In genomic region chr15:92949604-92950249, GRCh38 we compare ENCODE assay signal across 10 cellular contexts. TPM values are rescaled to one million over a fixed set of nuclear protein-coding genes. Genes with fewer than 3 reads are reported as not detected.
A peak's percentile ranks its signal among the peaks of the same experiment; 100 is the strongest.
DNase-seq lines count a peak whose midpoint lies in the region; ATAC-seq and TF ChIP-seq lines count a peak whose summit lies in the region.
"Had no signal": no experiment of that assay in that cellular context is flagged by ENCODE, and none has a peak within 500 bp of the region (broad histone marks: within the 10 kb centered on the region; RNA-seq: fewer than 3 reads in every experiment).

No MANE protein-coding gene starts in this region.

- H3K4me1 Mint-ChIP-seq in stimulated activated memory B cell treated with anti-CD40 and anti-IgM and Interleukin-4, amounts not matched to agents 10 μg/mL and 1 μg/mL and 100 μg/mL, for 72 hours: peaks cover 5% of the 10 kb centered on the region

- no peak overlapping the region for H2BK120ac ChIP-seq in mesendoderm (ENCODE audit: low read depth, low read length)

- H3K79me1 ChIP-seq in mesendoderm (ENCODE audit: low read length): peaks cover 2% of the 10 kb centered on the region

- no peak overlapping the region for H3K23ac ChIP-seq in mesendoderm (ENCODE audit: low read length)

- H3K4me3 Mint-ChIP-seq in stimulated activated memory B cell treated with anti-CD40 and anti-IgM and Interleukin-4, amounts not matched to agents 10 μg/mL and 1 μg/mL and 100 μg/mL, for 72 hours: no peak overlapping the region

- WGBS in mesendoderm (ENCODE audit: extremely low coverage, insufficient coverage, low lambda C conversion rate): no CpG with 5 or more reads among the region's 10 CpGs
- WGBS in esophagus squamous epithelium, 2 donors: 90 to 96% methylated on average over 10 of the region's 10 CpGs
- 97% methylated on average over 10 of the region's 10 CpGs for WGBS in ovary, 3 donors

- H4K5ac ChIP-seq in mesendoderm (ENCODE audit: low read length): no peak overlapping the region

- intact Hi-C loops in esophagus squamous epithelium (cut with DNase I) (no loop called here), ovary (cut with DNase I) (no loop called here)

- no peaks in the 10 kb centered on the region for H3K27me3 Mint-ChIP-seq in stimulated activated memory B cell treated with anti-CD40 and anti-IgM and Interleukin-4, amounts not matched to agents 10 μg/mL and 1 μg/mL and 100 μg/mL, for 72 hours

- TF ChIP-seq CTCF in esophagus squamous epithelium (IDR thresholded peaks at IDR 0.05): no peak
- no peak for TF ChIP-seq CTCF in ovary (IDR thresholded peaks at IDR 0.05)

- H2AK5ac ChIP-seq in mesendoderm (ENCODE audit: low read length): no peak overlapping the region

- peaks cover 99% of the 10 kb centered on the region for H3K36me3 ChIP-seq in adipocyte (ENCODE audit: control insufficient read depth, insufficient read depth, low read length, severe bottlenecking)
- peaks cover 23% of the 10 kb centered on the region for H3K36me3 ChIP-seq in mesendoderm (ENCODE audit: control insufficient read depth, insufficient read depth, low read length)
- peaks cover 65 to 100% (median 75%) of the 10 kb centered on the region in 3 donors for H3K36me3 ChIP-seq in esophagus squamous epithelium
- H3K36me3 ChIP-seq in ovary: no peaks in the 10 kb centered on the region

- no peak overlapping the region for H3K4ac ChIP-seq in mesendoderm (ENCODE audit: low read depth, low read length)

- DNase-seq in COLO668 (lab: John Stamatoyannopoulos, UW; ENCODE audit: unreplicated experiment) (peak; percentile 20), HT-29 (ENCODE audit: low spot score) (peak; percentile 19), adipocyte (ENCODE audit: low read depth) (no peak), mesendoderm (peak; percentile 22), esophagus squamous epithelium (lab: John Stamatoyannopoulos, UW) (no peak), ovary (no peak)
- DNase-seq: EL, left cardiac atrium, testis had no signal

- H3K4me1 ChIP-seq in adipocyte (ENCODE audit: control insufficient read depth, insufficient read depth, low read length) (no peaks in the 10 kb centered on the region), mesendoderm (ENCODE audit: control insufficient read depth, low read depth, low read length) (no peaks in the 10 kb centered on the region), esophagus squamous epithelium (no peaks in the 10 kb centered on the region), ovary (ENCODE audit: insufficient read depth) (no peaks in the 10 kb centered on the region)
- H3K4me1 ChIP-seq: testis had no signal

- TF ChIP-seq POLR2A in esophagus squamous epithelium (IDR thresholded peaks at IDR 0.05) (no peak), ovary (IDR thresholded peaks at IDR 0.05) (no peak)

- no peak overlapping the region for H2BK15ac ChIP-seq in mesendoderm (replicated peaks; ENCODE audit: low read depth)

- peak overlapping the region; percentile 51 for H3K4me3 ChIP-seq in adipocyte (ENCODE audit: low read length)
- H3K4me3 ChIP-seq in mesendoderm (ENCODE audit: low read length): no peak overlapping the region
- H3K4me3 ChIP-seq in esophagus squamous epithelium: peak overlapping the region in 1 of 4 donors; percentile 6
- H3K4me3 ChIP-seq in ovary: no peak overlapping the region
- H3K4me3 ChIP-seq: testis had no signal

- no peaks in the 10 kb centered on the region for H3K27me3 ChIP-seq in adipocyte (replicated peaks; ENCODE audit: control insufficient read depth, insufficient read depth, low read length)
- H3K27me3 ChIP-seq in mesendoderm (ENCODE audit: insufficient read depth, low read length, poor library complexity): no peaks in the 10 kb centered on the region
- no peaks in the 10 kb centered on the region for H3K27me3 ChIP-seq in esophagus squamous epithelium
- H3K27me3 ChIP-seq in ovary: no peaks in the 10 kb centered on the region
- H3K27me3 ChIP-seq: testis had no signal

- H3K18ac ChIP-seq in mesendoderm (ENCODE audit: low read length): no peak overlapping the region

- H3K9me3 ChIP-seq in adipocyte (ENCODE audit: control insufficient read depth, low read length) (peaks cover 32% of the 10 kb centered on the region), esophagus squamous epithelium (peaks cover 0 to 35% (median 25%) of the 10 kb centered on the region in 3 donors), ovary (peaks cover 0 to 9% of the 10 kb centered on the region in 2 donors)
- H3K9me3 ChIP-seq: testis had no signal

- no peak overlapping the region for H3K27ac ChIP-seq in mesendoderm (ENCODE audit: low read depth, low read length)
- H3K27ac ChIP-seq in esophagus squamous epithelium: no peak overlapping the region
- no peak overlapping the region for H3K27ac ChIP-seq in ovary
- H3K27ac ChIP-seq: testis had no signal

- no peak overlapping the region for H3K4me2 ChIP-seq in mesendoderm (ENCODE audit: low read length)

- H3K9ac ChIP-seq in adipocyte (ENCODE audit: low read length) (no peak overlapping the region), mesendoderm (ENCODE audit: low read length) (no peak overlapping the region)

- peaks cover 80% of the 10 kb centered on the region for H3K36me3 Mint-ChIP-seq in stimulated activated memory B cell treated with anti-CD40 and anti-IgM and Interleukin-4, amounts not matched to agents 10 μg/mL and 1 μg/mL and 100 μg/mL, for 72 hours

- H3K56ac ChIP-seq in mesendoderm (ENCODE audit: low read length): no peak overlapping the region

- H3K27ac Mint-ChIP-seq in stimulated activated memory B cell treated with anti-CD40 and anti-IgM and Interleukin-4, amounts not matched to agents 10 μg/mL and 1 μg/mL and 100 μg/mL, for 72 hours: no peak overlapping the region

- no peak overlapping the region for H4K8ac ChIP-seq in mesendoderm (ENCODE audit: low read depth, low read length)

- TF ChIP-seq EP300 in ovary (IDR thresholded peaks at IDR 0.05): no peak

- ATAC-seq in stimulated activated memory B cell treated with anti-CD40 and anti-IgM and Interleukin-4, amounts not matched to agents 10 μg/mL and 1 μg/mL and 100 μg/mL, for 72 hours: no peak
- ATAC-seq: left cardiac atrium had no signal

- H2BK5ac ChIP-seq in mesendoderm (ENCODE audit: low read length): no peak overlapping the region

- peaks cover 2% of the 10 kb centered on the region for H3K79me2 ChIP-seq in mesendoderm (ENCODE audit: control insufficient read depth, insufficient read depth, low read length)

- H3K9me3 Mint-ChIP-seq in stimulated activated memory B cell treated with anti-CD40 and anti-IgM and Interleukin-4, amounts not matched to agents 10 μg/mL and 1 μg/mL and 100 μg/mL, for 72 hours: peaks cover 11% of the 10 kb centered on the region

RNA-seq across cellular contexts. Expression of gene CHD2, which starts 49.6 kb away (rescaled TPM):
- 55.1 and 74.0 TPM in 2 replicates for total RNA-seq in HT-29 (2014; rRNA removed; shearing (Covaris generic))
- 46.2 TPM for polyA plus RNA-seq in mesendoderm (2013, experiment 1 of 2)
- 51.0 TPM for polyA plus RNA-seq in mesendoderm (2013, experiment 2 of 2)
- total RNA-seq in esophagus squamous epithelium (100 to 1,000 TPM in 1 of 4 donors, 10 to 100 TPM in 3; 36.1 to 132 (median 74.8) TPM), ovary (100 to 1,000 TPM in 4 of 7 donors, 10 to 100 TPM in 3; 83.8 to 146 (median 106) TPM)
- 10 to 100 TPM; 43.6 to 73.9 TPM for polyA plus RNA-seq in ovary

Comparison
In these comparisons a context has a peak if more than half of its experiments do, and no peak if none do; other contexts are left out.
1. DNase-seq: peak in COLO668 (single experiment), HT-29 (single experiment) and mesendoderm (single experiment); none in adipocyte (single experiment), esophagus squamous epithelium (single experiment) and ovary (0 of 5).